Comparison of ENCODE assay signal across 8 cellular contexts in genomic region chr5:140806834-140807775, GRCh38. TPM values are rescaled to one million over a fixed set of nuclear protein-coding genes. Genes with fewer than 3 reads are reported as not detected.
A peak's percentile ranks its signal among the peaks of the same experiment; 100 is the strongest.
DNase-seq lines count a peak whose midpoint lies in the region; ATAC-seq and TF ChIP-seq lines count a peak whose summit lies in the region.

TSS of gene PCDHA4 (plus strand) at chr5:140807068.

- DNase-seq in activated naive CD4-positive, alpha-beta T cell treated with anti-CD3 and anti-CD28 coated beads, Interleukin-2, amount 10 ng/mL, durations not matched to agents 7 days and 5 days, result peak; percentile 45
- no peak for DNase-seq in activated naive CD4-positive, alpha-beta T cell treated with anti-CD3 and anti-CD28 coated beads, Interleukin-2, amount 50 U/mL, for 16 hours
- peak; percentile 9 for DNase-seq in hepatic stellate cell (ENCODE audit: low spot score)
- DNase-seq in stomach, result no peak

- CTCF ChIA-PET in activated naive CD4-positive, alpha-beta T cell treated with anti-CD3 and anti-CD28 coated beads, Interleukin-2, amount 10 ng/mL, durations not matched to agents 7 days and 5 days (lab: Charles Lee), result interaction anchor here (0.9 to 1.3 kb wide), 3 partner anchors 12 to 57 kb away, joined by 3 read pairs; no protein-coding TSS in a partner anchor

- no peaks in the 10 kb centered on the region for H3K79me2 ChIP-seq in SU-DHL-6 (ENCODE audit: insufficient read depth, low read length)

- no peak within 1 kb of the TSS for H3K9ac ChIP-seq in SU-DHL-6 (ENCODE audit: low read length)

- peaks cover 3% of the 10 kb centered on the region for H3K36me3 Mint-ChIP-seq in activated naive CD4-positive, alpha-beta T cell treated with anti-CD3 and anti-CD28 coated beads, Interleukin-2, amount 10 ng/mL, durations not matched to agents 7 days and 5 days

- 20 to 29% (median 25%) methylated on average over 31 to 42 of the region's 47 CpGs for WGBS in stomach, 5 donors

- no peak within 1 kb of the TSS for H3K27ac Mint-ChIP-seq in activated naive CD4-positive, alpha-beta T cell treated with anti-CD3 and anti-CD28 coated beads, Interleukin-2, amount 10 ng/mL, durations not matched to agents 7 days and 5 days

- no peaks in the 10 kb centered on the region for H3K9me3 ChIP-seq in SU-DHL-6 (ENCODE audit: insufficient read depth, low read length)
- peaks cover 17 to 77% (median 57%) of the 10 kb centered on the region in 4 donors for H3K9me3 ChIP-seq in stomach

- H3K4me2 ChIP-seq in SU-DHL-6 (ENCODE audit: low read depth, low read length, poor library complexity, severe bottlenecking), result no peak within 1 kb of the TSS

- intact Hi-C loops in stomach (cut with DNase I; ENCODE audit: low total_unique reads), result no loop called here

- H2AFZ ChIP-seq in SU-DHL-6 (ENCODE audit: low read depth, low read length, severe bottlenecking), result no peak within 1 kb of the TSS

- H3K4me1 Mint-ChIP-seq in activated naive CD4-positive, alpha-beta T cell treated with anti-CD3 and anti-CD28 coated beads, Interleukin-2, amount 10 ng/mL, durations not matched to agents 7 days and 5 days, result no peaks in the 10 kb centered on the region

- no peaks in the 10 kb centered on the region for H3K27me3 ChIP-seq in SU-DHL-6 (ENCODE audit: low read length)
- H3K27me3 ChIP-seq in stomach, result peaks cover 0 to 42% (median 3%) of the 10 kb centered on the region in 3 donors

- no peak within 1 kb of the TSS for H3K27ac ChIP-seq in SU-DHL-6 (ENCODE audit: low read depth, low read length)
- no peak within 1 kb of the TSS for H3K27ac ChIP-seq in stomach

- H3K36me3 ChIP-seq in SU-DHL-6 (ENCODE audit: low read length) (no peaks in the 10 kb centered on the region), stomach (no peaks in the 10 kb centered on the region)

- H3K4me3 Mint-ChIP-seq in activated naive CD4-positive, alpha-beta T cell treated with anti-CD3 and anti-CD28 coated beads, Interleukin-2, amount 10 ng/mL, durations not matched to agents 7 days and 5 days, result no peak within 1 kb of the TSS

- H3K27me3 Mint-ChIP-seq in activated naive CD4-positive, alpha-beta T cell treated with anti-CD3 and anti-CD28 coated beads, Interleukin-2, amount 10 ng/mL, durations not matched to agents 7 days and 5 days, result peaks cover 11% of the 10 kb centered on the region

- H3K4me1 ChIP-seq in stomach, result no peaks in the 10 kb centered on the region

- TF ChIP-seq CTCF in SU-DHL-6 (IDR thresholded peaks at IDR 0.05; ENCODE audit: insufficient read depth, low read length, poor library complexity, severe bottlenecking) (peak; percentile 29), stomach (IDR thresholded peaks at IDR 0.05) (peak in 2 of 7 experiments; percentile 27 to 28)

- H3K4me3 ChIP-seq in SU-DHL-6 (ENCODE audit: insufficient read depth, low read length, poor library complexity, severe bottlenecking), result no peak within 1 kb of the TSS
- peak within 1 kb of the TSS; percentile 19 to 31 (median 26) for H3K4me3 ChIP-seq in stomach

- H3K9me3 Mint-ChIP-seq in activated naive CD4-positive, alpha-beta T cell treated with anti-CD3 and anti-CD28 coated beads, Interleukin-2, amount 10 ng/mL, durations not matched to agents 7 days and 5 days, result peaks cover 28% of the 10 kb centered on the region

- no peaks in the 10 kb centered on the region for H3F3A ChIP-seq in SU-DHL-6 (ENCODE audit: insufficient read depth)

- TF ChIP-seq EP300 in stomach (IDR thresholded peaks at IDR 0.05), result no peak

- no peaks in the 10 kb centered on the region for H4K20me1 ChIP-seq in SU-DHL-6 (ENCODE audit: low read depth, low read length)

- ATAC-seq in GM19455 (IDR thresholded peaks at IDR 0.05; ENCODE audit: unreplicated experiment) (no peak), HG03139 (IDR thresholded peaks at IDR 0.05; ENCODE audit: unreplicated experiment) (no peak), GM18907 (IDR thresholded peaks at IDR 0.05; ENCODE audit: unreplicated experiment) (no peak)

- TF ChIP-seq POLR2A in stomach (IDR thresholded peaks at IDR 0.05), result no peak

- no peaks in the 10 kb centered on the region for H3K9me2 ChIP-seq in SU-DHL-6 (replicated peaks; ENCODE audit: insufficient read depth, low read length)

RNA-seq across cellular contexts. Expression of gene PCDHA4, which starts in this region (rescaled TPM):
- 1 to 10 TPM in 4 of 5 donors, not detected in 1; 1.0 to 2.6 (median 1.5) TPM for total RNA-seq in stomach
- polyA plus RNA-seq in stomach, result under 1 TPM in 2 of 3 donors, not detected in 1; 0.08 to 0.25 TPM

Comparison
In these comparisons a context has a peak if more than half of its experiments do, and no peak if none do; other contexts are left out.
1. DNase-seq: peak in activated naive CD4-positive, alpha-beta T cell treated with anti-CD3 and anti-CD28 coated beads, Interleukin-2, amount 10 ng/mL, durations not matched to agents 7 days and 5 days (single experiment) and hepatic stellate cell (single experiment); none in activated naive CD4-positive, alpha-beta T cell treated with anti-CD3 and anti-CD28 coated beads, Interleukin-2, amount 50 U/mL, for 16 hours (single experiment) and stomach (single experiment).